1 cellular context compared by ENCODE assay signal in genomic region chr11:2797181-2797711, GRCh38.
TF ChIP-seq lines count a peak whose summit lies in the region.

No MANE protein-coding gene starts in this region.

TF ChIP-seq in H1, 55 proteins besides CTCF, POLR2A, EP300 and RAD21:
- no peak for TF ChIP-seq CTBP2 (IDR thresholded peaks at IDR 0.05; ENCODE audit: borderline replicate concordance, insufficient read depth, insufficient read length, low read length)
- TF ChIP-seq TAF1 (IDR thresholded peaks at IDR 0.05; ENCODE audit: low read depth, low read length): no peak
- no peak for TF ChIP-seq YY1 (IDR thresholded peaks at IDR 0.05; ENCODE audit: low read depth, low read length)
- TF ChIP-seq CEBPB (IDR thresholded peaks at IDR 0.05; ENCODE audit: low read depth, low read length): no peak
- TF ChIP-seq EGR1 (IDR thresholded peaks at IDR 0.05; ENCODE audit: borderline replicate concordance, low read depth, low read length): no peak
- no peak for TF ChIP-seq PHF8 (conservative IDR thresholded peaks at IDR 0.05; ENCODE audit: low read depth, low read length)
- TF ChIP-seq RBBP5 (IDR thresholded peaks at IDR 0.05; ENCODE audit: borderline replicate concordance, low read depth, low read length): no peak
- no peak for TF ChIP-seq KDM5A (IDR thresholded peaks at IDR 0.05; ENCODE audit: low read length)
- no peak for TF ChIP-seq ATF2 (IDR thresholded peaks at IDR 0.05; ENCODE audit: low read length)
- no peak for TF ChIP-seq SIRT6 (IDR thresholded peaks at IDR 0.05; ENCODE audit: low read length)
- no peak for TF ChIP-seq RXRA (IDR thresholded peaks at IDR 0.05; ENCODE audit: insufficient read depth, low read depth, low read length)
- no peak for TF ChIP-seq TAF7 (optimal IDR thresholded peaks at IDR 0.05; ENCODE audit: borderline replicate concordance, low read depth, low read length)
- TF ChIP-seq NANOG (IDR thresholded peaks at IDR 0.05; ENCODE audit: insufficient read depth, low read depth, low read length, poor library complexity, severe bottlenecking): no peak
- TF ChIP-seq, protein P1, sequence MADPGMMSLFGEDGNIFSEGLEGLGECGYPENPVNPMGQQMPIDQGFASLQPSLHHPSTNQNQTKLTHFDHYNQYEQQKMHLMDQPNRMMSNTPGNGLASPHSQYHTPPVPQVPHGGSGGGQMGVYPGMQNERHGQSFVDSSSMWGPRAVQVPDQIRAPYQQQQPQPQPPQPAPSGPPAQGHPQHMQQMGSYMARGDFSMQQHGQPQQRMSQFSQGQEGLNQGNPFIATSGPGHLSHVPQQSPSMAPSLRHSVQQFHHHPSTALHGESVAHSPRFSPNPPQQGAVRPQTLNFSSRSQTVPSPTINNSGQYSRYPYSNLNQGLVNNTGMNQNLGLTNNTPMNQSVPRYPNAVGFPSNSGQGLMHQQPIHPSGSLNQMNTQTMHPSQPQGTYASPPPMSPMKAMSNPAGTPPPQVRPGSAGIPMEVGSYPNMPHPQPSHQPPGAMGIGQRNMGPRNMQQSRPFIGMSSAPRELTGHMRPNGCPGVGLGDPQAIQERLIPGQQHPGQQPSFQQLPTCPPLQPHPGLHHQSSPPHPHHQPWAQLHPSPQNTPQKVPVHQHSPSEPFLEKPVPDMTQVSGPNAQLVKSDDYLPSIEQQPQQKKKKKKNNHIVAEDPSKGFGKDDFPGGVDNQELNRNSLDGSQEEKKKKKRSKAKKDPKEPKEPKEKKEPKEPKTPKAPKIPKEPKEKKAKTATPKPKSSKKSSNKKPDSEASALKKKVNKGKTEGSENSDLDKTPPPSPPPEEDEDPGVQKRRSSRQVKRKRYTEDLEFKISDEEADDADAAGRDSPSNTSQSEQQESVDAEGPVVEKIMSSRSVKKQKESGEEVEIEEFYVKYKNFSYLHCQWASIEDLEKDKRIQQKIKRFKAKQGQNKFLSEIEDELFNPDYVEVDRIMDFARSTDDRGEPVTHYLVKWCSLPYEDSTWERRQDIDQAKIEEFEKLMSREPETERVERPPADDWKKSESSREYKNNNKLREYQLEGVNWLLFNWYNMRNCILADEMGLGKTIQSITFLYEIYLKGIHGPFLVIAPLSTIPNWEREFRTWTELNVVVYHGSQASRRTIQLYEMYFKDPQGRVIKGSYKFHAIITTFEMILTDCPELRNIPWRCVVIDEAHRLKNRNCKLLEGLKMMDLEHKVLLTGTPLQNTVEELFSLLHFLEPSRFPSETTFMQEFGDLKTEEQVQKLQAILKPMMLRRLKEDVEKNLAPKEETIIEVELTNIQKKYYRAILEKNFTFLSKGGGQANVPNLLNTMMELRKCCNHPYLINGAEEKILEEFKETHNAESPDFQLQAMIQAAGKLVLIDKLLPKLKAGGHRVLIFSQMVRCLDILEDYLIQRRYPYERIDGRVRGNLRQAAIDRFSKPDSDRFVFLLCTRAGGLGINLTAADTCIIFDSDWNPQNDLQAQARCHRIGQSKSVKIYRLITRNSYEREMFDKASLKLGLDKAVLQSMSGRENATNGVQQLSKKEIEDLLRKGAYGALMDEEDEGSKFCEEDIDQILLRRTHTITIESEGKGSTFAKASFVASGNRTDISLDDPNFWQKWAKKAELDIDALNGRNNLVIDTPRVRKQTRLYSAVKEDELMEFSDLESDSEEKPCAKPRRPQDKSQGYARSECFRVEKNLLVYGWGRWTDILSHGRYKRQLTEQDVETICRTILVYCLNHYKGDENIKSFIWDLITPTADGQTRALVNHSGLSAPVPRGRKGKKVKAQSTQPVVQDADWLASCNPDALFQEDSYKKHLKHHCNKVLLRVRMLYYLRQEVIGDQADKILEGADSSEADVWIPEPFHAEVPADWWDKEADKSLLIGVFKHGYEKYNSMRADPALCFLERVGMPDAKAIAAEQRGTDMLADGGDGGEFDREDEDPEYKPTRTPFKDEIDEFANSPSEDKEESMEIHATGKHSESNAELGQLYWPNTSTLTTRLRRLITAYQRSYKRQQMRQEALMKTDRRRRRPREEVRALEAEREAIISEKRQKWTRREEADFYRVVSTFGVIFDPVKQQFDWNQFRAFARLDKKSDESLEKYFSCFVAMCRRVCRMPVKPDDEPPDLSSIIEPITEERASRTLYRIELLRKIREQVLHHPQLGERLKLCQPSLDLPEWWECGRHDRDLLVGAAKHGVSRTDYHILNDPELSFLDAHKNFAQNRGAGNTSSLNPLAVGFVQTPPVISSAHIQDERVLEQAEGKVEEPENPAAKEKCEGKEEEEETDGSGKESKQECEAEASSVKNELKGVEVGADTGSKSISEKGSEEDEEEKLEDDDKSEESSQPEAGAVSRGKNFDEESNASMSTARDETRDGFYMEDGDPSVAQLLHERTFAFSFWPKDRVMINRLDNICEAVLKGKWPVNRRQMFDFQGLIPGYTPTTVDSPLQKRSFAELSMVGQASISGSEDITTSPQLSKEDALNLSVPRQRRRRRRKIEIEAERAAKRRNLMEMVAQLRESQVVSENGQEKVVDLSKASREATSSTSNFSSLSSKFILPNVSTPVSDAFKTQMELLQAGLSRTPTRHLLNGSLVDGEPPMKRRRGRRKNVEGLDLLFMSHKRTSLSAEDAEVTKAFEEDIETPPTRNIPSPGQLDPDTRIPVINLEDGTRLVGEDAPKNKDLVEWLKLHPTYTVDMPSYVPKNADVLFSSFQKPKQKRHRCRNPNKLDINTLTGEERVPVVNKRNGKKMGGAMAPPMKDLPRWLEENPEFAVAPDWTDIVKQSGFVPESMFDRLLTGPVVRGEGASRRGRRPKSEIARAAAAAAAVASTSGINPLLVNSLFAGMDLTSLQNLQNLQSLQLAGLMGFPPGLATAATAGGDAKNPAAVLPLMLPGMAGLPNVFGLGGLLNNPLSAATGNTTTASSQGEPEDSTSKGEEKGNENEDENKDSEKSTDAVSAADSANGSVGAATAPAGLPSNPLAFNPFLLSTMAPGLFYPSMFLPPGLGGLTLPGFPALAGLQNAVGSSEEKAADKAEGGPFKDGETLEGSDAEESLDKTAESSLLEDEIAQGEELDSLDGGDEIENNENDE (IDR thresholded peaks at IDR 0.05; ENCODE audit: insufficient replicate concordance, low read length): no peak
- no peak for TF ChIP-seq ZNF274 (IDR thresholded peaks at IDR 0.05; ENCODE audit: borderline replicate concordance, extremely low read depth, low read length)
- no peak for TF ChIP-seq SP1 (IDR thresholded peaks at IDR 0.05; ENCODE audit: low read depth, low read length)
- no peak for TF ChIP-seq RFX5 (IDR thresholded peaks at IDR 0.05; ENCODE audit: borderline replicate concordance, low read depth, low read length)
- TF ChIP-seq HDAC2 (IDR thresholded peaks at IDR 0.05; ENCODE audit: borderline replicate concordance in 1 of 2, low read depth in 2 of 2, low read length in 2 of 2): no peak
TF ChIP-seq in H1: peak in this region for 0.
